ENCODE assay signal across 21 cellular contexts in the genomic region with DNA sequence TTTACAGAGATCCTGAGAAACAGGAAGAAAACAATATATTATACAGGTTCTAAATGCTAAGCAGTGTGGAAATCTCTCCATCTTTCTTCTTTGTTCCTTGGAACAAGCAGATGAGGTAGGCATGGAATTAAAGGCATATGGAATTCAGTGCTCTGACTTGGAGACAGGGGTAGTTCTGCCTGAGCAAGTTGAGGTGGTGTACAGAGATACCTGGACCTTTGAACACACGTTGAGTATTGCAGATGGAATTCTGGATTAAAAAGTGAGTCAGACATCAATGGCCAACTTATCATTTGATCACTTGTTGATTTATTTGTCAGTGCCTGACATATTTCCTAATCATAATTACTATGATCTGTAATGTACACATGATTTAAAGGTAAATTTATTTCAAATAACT.
DNase-seq lines count a peak whose midpoint lies in the region; ATAC-seq and TF ChIP-seq lines count a peak whose summit lies in the region.
"Had no signal": no experiment of that assay in that cellular context is flagged by ENCODE, and none has a peak within 500 bp of the region (broad histone marks: within the 10 kb centered on the region; RNA-seq: fewer than 3 reads in every experiment).

No MANE protein-coding gene starts in this region.

- peak; percentile 15 for DNase-seq in HT-29 (ENCODE audit: low spot score)
- DNase-seq in RWPE1 (ENCODE audit: low spot score): peak; percentile 61
- DNase-seq in epithelial cell of prostate (ENCODE audit: low read depth, low spot score): peak; percentile 48
- no peak for DNase-seq in middle frontal gyrus (ENCODE audit: extremely low spot score, low spot score)
- DNase-seq in adrenal gland: no peak
- DNase-seq: ACHN; BE2C; C1 segment of cervical spinal cord; CD4-positive, CD25-positive, alpha-beta regulatory T cell; CD8-positive, alpha-beta memory T cell; COR-L47; DMS 273 treated with DMSO at 0.1 percent for 48 hours; DMS53; DND-41; EL; HCEC 1CT; HFFc6 had no signal

- H3K27me3 ChIP-seq in adrenal gland: no peaks in the 10 kb centered on the region
- H3K27me3 ChIP-seq: BE2C had no signal

- H3K36me3 ChIP-seq in adrenal gland (replicated peaks in 1 of 2): no peaks in the 10 kb centered on the region
- H3K36me3 ChIP-seq: BE2C had no signal

- no peak for TF ChIP-seq POLR2A in adrenal gland (IDR thresholded peaks at IDR 0.05)

- TF ChIP-seq CTCF in RWPE1 (conservative IDR thresholded peaks at IDR 0.05; ENCODE audit: low read depth) (no peak), adrenal gland (IDR thresholded peaks at IDR 0.05) (no peak)

- H3K27ac ChIP-seq in RWPE1 (no peak overlapping the region), epithelial cell of prostate (no peak overlapping the region), adrenal gland (no peak overlapping the region)

- CTCF ChIA-PET in RWPE1 (lab: Yijun Ruan, JAX): interaction anchor here (0.6 kb wide), 1 partner anchor 425 kb away, joined by 3 read pairs; no protein-coding TSS in a partner anchor

- POLR2A ChIA-PET in RWPE1 (lab: Yijun Ruan, JAX; ENCODE audit: low non-redundant PET): no interaction called here

- intact Hi-C loops in adrenal gland (cut with DNase I): no loop called here

- H3K4me1 ChIP-seq in adrenal gland (replicated peaks in 1 of 2): no peaks in the 10 kb centered on the region
- H3K4me1 ChIP-seq: BE2C had no signal

- no peak overlapping the region for H3K4me3 ChIP-seq in adrenal gland
- H3K4me3 ChIP-seq: GM12878, GM23338 had no signal

- H3K9me3 ChIP-seq in adrenal gland (replicated peaks in 1 of 3): no peaks in the 10 kb centered on the region
- H3K9me3 ChIP-seq: BE2C had no signal

- WGBS in adrenal gland, 4 donors: 33 to 43% (median 41%) methylated on average over 1 of the region's 1 CpG

- ATAC-seq in GM19035 (IDR thresholded peaks at IDR 0.05; ENCODE audit: unreplicated experiment): no peak
- ATAC-seq: GM12878, HepG2 had no signal

Comparison
In these comparisons a context has a peak if more than half of its experiments do, and no peak if none do; other contexts are left out.
1. DNase-seq: peak in HT-29 (single experiment), RWPE1 (single experiment) and epithelial cell of prostate (single experiment); none in middle frontal gyrus (single experiment) and adrenal gland (0 of 7).